Comparison of ENCODE assay signal across 13 cellular contexts in genomic region chr4:116357758-116358157, GRCh38.
A peak's percentile ranks its signal among the peaks of the same experiment; 100 is the strongest.
DNase-seq lines count a peak whose midpoint lies in the region; ATAC-seq and TF ChIP-seq lines count a peak whose summit lies in the region.
"Had no signal": no experiment of that assay in that cellular context is flagged by ENCODE, and none has a peak within 500 bp of the region (broad histone marks: within the 10 kb centered on the region; RNA-seq: fewer than 3 reads in every experiment).

No MANE protein-coding gene starts in this region.

- H3K4me1 ChIP-seq in Peyer's patch: no peaks in the 10 kb centered on the region

- H3K27ac ChIP-seq in Peyer's patch: no peak overlapping the region
- H3K27ac ChIP-seq: coronary artery, KMS-11 had no signal

- no peaks in the 10 kb centered on the region for H3K9me3 ChIP-seq in Peyer's patch

- peak; percentile 24 for ATAC-seq in HG03025 (IDR thresholded peaks at IDR 0.05; ENCODE audit: low FRiP score, unreplicated experiment)
- no peak for ATAC-seq in GM19351 (IDR thresholded peaks at IDR 0.05; ENCODE audit: unreplicated experiment)
- ATAC-seq in GM18861 (IDR thresholded peaks at IDR 0.05; ENCODE audit: unreplicated experiment): no peak

- H3K27me3 ChIP-seq in Peyer's patch: no peaks in the 10 kb centered on the region

- no peaks in the 10 kb centered on the region for H3K36me3 ChIP-seq in Peyer's patch

- DNase-seq in A172 (ENCODE audit: low spot score) (peak; percentile 46), RPMI7951 (ENCODE audit: low read depth) (peak; percentile 33), fibroblast of pulmonary artery (ENCODE audit: low read depth) (peak; percentile 1), Peyer's patch (no peak), DMS79 treated with DMSO at 0.1 percent for 48 hours (lab: John Stamatoyannopoulos, UW) (no peak)
- DNase-seq: activated gamma-delta T cell, hypothalamus, natural killer cell had no signal

- no peak for TF ChIP-seq CTCF in fibroblast of pulmonary artery (IDR thresholded peaks at IDR 0.05; ENCODE audit: low read length, missing control alignments)
- TF ChIP-seq CTCF in Peyer's patch (IDR thresholded peaks at IDR 0.05): no peak

- H3K4me3 ChIP-seq in fibroblast of pulmonary artery (replicated peaks; ENCODE audit: low read depth, low read length) (no peak overlapping the region), Peyer's patch (no peak overlapping the region)
- H3K4me3 ChIP-seq: coronary artery had no signal

- no peak for TF ChIP-seq POLR2A in Peyer's patch (IDR thresholded peaks at IDR 0.05)

Comparison
In these comparisons a context has a peak if more than half of its experiments do, and no peak if none do; other contexts are left out.
1. DNase-seq: peak in A172 (single experiment), RPMI7951 (single experiment) and fibroblast of pulmonary artery (single experiment); none in Peyer's patch (0 of 3) and DMS79 treated with DMSO at 0.1 percent for 48 hours (single experiment).